11 cellular contexts compared by ENCODE assay signal in genomic region chr11:118606157-118606843, GRCh38. TPM values are rescaled to one million over a fixed set of nuclear protein-coding genes. Genes with fewer than 3 reads are reported as not detected.
DNase-seq lines count a peak whose midpoint lies in the region; ATAC-seq and TF ChIP-seq lines count a peak whose summit lies in the region.
"Had no signal": no experiment of that assay in that cellular context is flagged by ENCODE, and none has a peak within 500 bp of the region (broad histone marks: within the 10 kb centered on the region; RNA-seq: fewer than 3 reads in every experiment).

No MANE protein-coding gene starts in this region.

- H3K79me2 ChIP-seq in mammary epithelial cell (ENCODE audit: insufficient read depth, low read length) (no peaks in the 10 kb centered on the region), neural progenitor cell (ENCODE audit: low read depth) (no peaks in the 10 kb centered on the region)

- POLR2A ChIA-PET in MCF 10A (lab: Yijun Ruan, JAX), result interaction anchor here (0.7 to 7.1 kb wide), 8 partner anchors 12 to 53 kb away, joined by 3 to 113 read pairs (median 4); no protein-coding TSS in a partner anchor

- CTCF ChIA-PET in MCF 10A (lab: Yijun Ruan, JAX), result interaction anchor here (0.6 to 4.9 kb wide), 10 partner anchors 9 to 338 kb away, joined by 3 to 35 read pairs (median 4); no protein-coding TSS in a partner anchor
- CTCF ChIA-PET in mammary epithelial cell (lab: Charles Lee; ENCODE audit: low non-redundant PET), result no interaction called here

- H3K4me3 Mint-ChIP-seq in MCF 10A (ENCODE audit: unreplicated experiment), result peak overlapping the region; percentile 70
- H3K4me3 Mint-ChIP-seq in neural progenitor cell, result peak overlapping the region; percentile 61

- DNase-seq in MCF 10A (ENCODE audit: unreplicated experiment), result no peak
- DNase-seq in mammary epithelial cell, result no peak
- DNase-seq in globus pallidus (ENCODE audit: low spot score), result peak; percentile 51
- peak; percentile 52 for DNase-seq in neural progenitor cell (ENCODE audit: low spot score)
- peak in 1 of 2 donors; percentile 69 for DNase-seq in aorta
- DNase-seq in NOMO-1 treated with DMSO at 0.1 percent for 48 hours (lab: John Stamatoyannopoulos, UW; ENCODE audit: unreplicated experiment), result no peak
- DNase-seq in pons (ENCODE audit: low spot score), result no peak
- DNase-seq: effector memory CD4-positive, alpha-beta T cell; NCI-H510A had no signal

- H3K9ac ChIP-seq in mammary epithelial cell (ENCODE audit: insufficient read depth, low read length), result no peak overlapping the region
- no peak overlapping the region for H3K9ac ChIP-seq in neural progenitor cell

- peaks cover 35% of the 10 kb centered on the region for H3F3A ChIP-seq in neural progenitor cell (ENCODE audit: low read depth)

- H3K4me1 Mint-ChIP-seq in MCF 10A (ENCODE audit: insufficient read depth, unreplicated experiment), result peaks cover 23% of the 10 kb centered on the region
- peaks cover 49% of the 10 kb centered on the region for H3K4me1 Mint-ChIP-seq in neural progenitor cell

- H3K36me3 ChIP-seq in mammary epithelial cell (ENCODE audit: insufficient read depth, low read length) (peaks cover 12% of the 10 kb centered on the region), neural progenitor cell (no peaks in the 10 kb centered on the region), aorta (ENCODE audit: control insufficient read depth in 1 of 2, insufficient read depth in 2 of 2, low read length in 1 of 2) (peaks cover 0 to 5% of the 10 kb centered on the region in 2 donors)

- H3K27ac Mint-ChIP-seq in MCF 10A (ENCODE audit: low read depth, unreplicated experiment) (no peak overlapping the region), neural progenitor cell (no peak overlapping the region)

- H3K27ac ChIP-seq in mammary epithelial cell (ENCODE audit: insufficient read depth, low read depth, low read length), result no peak overlapping the region
- no peak overlapping the region for H3K27ac ChIP-seq in neural progenitor cell
- peak overlapping the region; percentile 70 to 73 for H3K27ac ChIP-seq in aorta (ENCODE audit: low read depth in 1 of 2, low read length in 2 of 2)
- H3K27ac ChIP-seq: VCaP had no signal

- no peaks in the 10 kb centered on the region for H3K9me3 ChIP-seq in mammary epithelial cell (replicated peaks; ENCODE audit: insufficient read depth, low read length)
- H3K9me3 ChIP-seq in neural progenitor cell (ENCODE audit: low read depth), result no peaks in the 10 kb centered on the region
- no peaks in the 10 kb centered on the region for H3K9me3 ChIP-seq in aorta (ENCODE audit: control insufficient read depth, low read length)

- in situ Hi-C loops in mammary epithelial cell (cut with MboI; ENCODE audit: low sequenced_read_pairs in 2 of 2), result no loop called here

- no peak for ATAC-seq in aorta (ENCODE audit: low FRiP score)
- ATAC-seq in GM21526 (IDR thresholded peaks at IDR 0.05; ENCODE audit: low FRiP score, unreplicated experiment), result no peak

- intact Hi-C loops in MCF 10A (cut with micrococcal nuclease), result loop anchor here (5.0 kb wide), 1 partner anchor 351 kb away; the partner anchor contains the start of gene UPK2
- intact Hi-C loops in mammary epithelial cell (cut with micrococcal nuclease), result loop anchor here (5.0 kb wide), 1 partner anchor 351 kb away; the partner anchor contains the start of gene UPK2
- intact Hi-C loops in aorta (cut with DNase I), result loop anchor here (5.0 kb wide), 2 partner anchors 34 to 51 kb away; partner anchors contain the start of gene ARCN1 (in 2 of the 2)

- H3K9me3 Mint-ChIP-seq in MCF 10A (ENCODE audit: unreplicated experiment) (no peaks in the 10 kb centered on the region), neural progenitor cell (no peaks in the 10 kb centered on the region)

- H4K20me1 ChIP-seq in mammary epithelial cell (ENCODE audit: insufficient read depth, low read length) (no peaks in the 10 kb centered on the region), neural progenitor cell (ENCODE audit: low read depth) (peaks cover 9% of the 10 kb centered on the region)

- H3K27me3 ChIP-seq in mammary epithelial cell (ENCODE audit: insufficient read depth, low read length) (no peaks in the 10 kb centered on the region), neural progenitor cell (peaks cover 65% of the 10 kb centered on the region), aorta (ENCODE audit: control insufficient read depth in 1 of 2, insufficient read depth in 2 of 2, low read length in 1 of 2) (no peaks in the 10 kb centered on the region)

- H3K4me2 ChIP-seq in mammary epithelial cell (ENCODE audit: insufficient read depth, low read depth, low read length), result no peak overlapping the region
- peak overlapping the region; percentile 29 for H3K4me2 ChIP-seq in neural progenitor cell

- H3K36me3 Mint-ChIP-seq in MCF 10A (ENCODE audit: insufficient read depth, unreplicated experiment), result peaks cover 34% of the 10 kb centered on the region
- peaks cover 5% of the 10 kb centered on the region for H3K36me3 Mint-ChIP-seq in neural progenitor cell

- WGBS in mammary epithelial cell (ENCODE audit: low coverage, missing lambda C conversion rate), result 98% methylated on average over 7 of the region's 7 CpGs
- 69 to 73% methylated on average over 7 of the region's 7 CpGs for WGBS in aorta, 2 donors

- no peak overlapping the region for H3K4me3 ChIP-seq in mammary epithelial cell (replicated peaks in 1 of 3; ENCODE audit: insufficient read depth in 1 of 3, low read depth in 2 of 3, low read length in 3 of 3)
- no peak overlapping the region for H3K4me3 ChIP-seq in neural progenitor cell
- no peak overlapping the region for H3K4me3 ChIP-seq in aorta (ENCODE audit: low read length in 2 of 2)

- H2AFZ ChIP-seq in mammary epithelial cell (ENCODE audit: low read depth, low read length) (no peak overlapping the region), neural progenitor cell (replicated peaks) (no peak overlapping the region)

- H3K27me3 Mint-ChIP-seq in MCF 10A (ENCODE audit: insufficient read depth, unreplicated experiment), result no peaks in the 10 kb centered on the region
- H3K27me3 Mint-ChIP-seq in neural progenitor cell (ENCODE audit: insufficient read depth, low read depth), result peaks cover 20% of the 10 kb centered on the region

- BruUV-seq in MCF 10A (replicated peaks; lab: Mats Ljungman, UMichigan), result no TSS peak
- BruUV-seq in mammary epithelial cell (replicated peaks; lab: Mats Ljungman, UMichigan), result no TSS peak

- H3K4me1 ChIP-seq in mammary epithelial cell (ENCODE audit: insufficient read depth, low read length) (peaks cover 23% of the 10 kb centered on the region), neural progenitor cell (peaks cover 40% of the 10 kb centered on the region), aorta (ENCODE audit: control insufficient read depth in 1 of 2, insufficient read depth in 2 of 2, low read length in 2 of 2) (no peaks in the 10 kb centered on the region)

- dilution Hi-C loops in mammary epithelial cell (cut with HindIII; ENCODE audit: low sequenced_read_pairs), result no loop called here

- TF ChIP-seq CTCF in MCF 10A (IDR thresholded peaks at IDR 0.05; ENCODE audit: unreplicated experiment) (no peak), mammary epithelial cell (conservative IDR thresholded peaks at IDR 0.05 in 1 of 2, IDR thresholded peaks at IDR 0.05 in 1 of 2; ENCODE audit: extremely low read depth in 1 of 2, insufficient read depth in 1 of 2, low read depth in 1 of 2, low read length in 2 of 2) (no peak), neural progenitor cell (IDR thresholded peaks at IDR 0.05) (no peak)

RNA-seq across cellular contexts. Expression of gene PHLDB1, which starts 1.1 kb away (rescaled TPM):
- total RNA-seq in MCF 10A (2022) (31.1 and 36.2 TPM in 2 replicates), mammary epithelial cell (100 to 1,000 TPM in 1 of 2 donors, 10 to 100 TPM in 1; 62.8 to 198 TPM), neural progenitor cell (ENCODE audit: low replicate concordance) (35.7 and 100 TPM in 2 replicates), aorta (100 to 1,000 TPM; 260 to 274 TPM)
- polyA plus RNA-seq in mammary epithelial cell (54.1 TPM), aorta (100 to 1,000 TPM in 1 of 2 donors, 10 to 100 TPM in 1; 38.3 to 290 TPM)
- 101 TPM for polyA minus RNA-seq in mammary epithelial cell

RNA-seq across cellular contexts. Expression of gene ARCN1, which starts 34.1 kb away (rescaled TPM):
- total RNA-seq in MCF 10A (2022) (157 and 164 TPM in 2 replicates), mammary epithelial cell (100 to 1,000 TPM; 115 to 155 TPM), neural progenitor cell (ENCODE audit: low replicate concordance) (97.8 and 112 TPM in 2 replicates), aorta (100 to 1,000 TPM; 128 to 170 TPM)
- polyA plus RNA-seq in mammary epithelial cell (181 TPM), aorta (10 to 100 TPM; 67.6 to 69.0 TPM)
- polyA minus RNA-seq in mammary epithelial cell, result 114 TPM

RNA-seq across cellular contexts. Expression of gene IFT46, which starts 40.6 kb away (rescaled TPM):
- 21.3 and 24.3 TPM in 2 replicates for total RNA-seq in MCF 10A (2022)
- 10 to 100 TPM; 21.6 to 24.3 TPM for total RNA-seq in mammary epithelial cell
- 27.1 TPM for polyA plus RNA-seq in mammary epithelial cell
- 35.2 TPM for polyA minus RNA-seq in mammary epithelial cell
- 40.1 and 47.5 TPM in 2 replicates for total RNA-seq in neural progenitor cell (ENCODE audit: low replicate concordance)
- 10 to 100 TPM; 15.0 to 22.5 TPM for total RNA-seq in aorta
- 10 to 100 TPM; 24.2 to 31.8 TPM for polyA plus RNA-seq in aorta

Comparison
In these comparisons a context has a peak if more than half of its experiments do, and no peak if none do; other contexts are left out.
1. DNase-seq: peak in globus pallidus (single experiment) and neural progenitor cell (single experiment); none in MCF 10A (single experiment), mammary epithelial cell (single experiment), NOMO-1 treated with DMSO at 0.1 percent for 48 hours (single experiment) and pons (single experiment).
2. H3K27ac ChIP-seq: peak in aorta (2 of 2); none in mammary epithelial cell (single experiment) and neural progenitor cell (single experiment).